ENCODE assay signal across 8 cellular contexts in the genomic region with DNA sequence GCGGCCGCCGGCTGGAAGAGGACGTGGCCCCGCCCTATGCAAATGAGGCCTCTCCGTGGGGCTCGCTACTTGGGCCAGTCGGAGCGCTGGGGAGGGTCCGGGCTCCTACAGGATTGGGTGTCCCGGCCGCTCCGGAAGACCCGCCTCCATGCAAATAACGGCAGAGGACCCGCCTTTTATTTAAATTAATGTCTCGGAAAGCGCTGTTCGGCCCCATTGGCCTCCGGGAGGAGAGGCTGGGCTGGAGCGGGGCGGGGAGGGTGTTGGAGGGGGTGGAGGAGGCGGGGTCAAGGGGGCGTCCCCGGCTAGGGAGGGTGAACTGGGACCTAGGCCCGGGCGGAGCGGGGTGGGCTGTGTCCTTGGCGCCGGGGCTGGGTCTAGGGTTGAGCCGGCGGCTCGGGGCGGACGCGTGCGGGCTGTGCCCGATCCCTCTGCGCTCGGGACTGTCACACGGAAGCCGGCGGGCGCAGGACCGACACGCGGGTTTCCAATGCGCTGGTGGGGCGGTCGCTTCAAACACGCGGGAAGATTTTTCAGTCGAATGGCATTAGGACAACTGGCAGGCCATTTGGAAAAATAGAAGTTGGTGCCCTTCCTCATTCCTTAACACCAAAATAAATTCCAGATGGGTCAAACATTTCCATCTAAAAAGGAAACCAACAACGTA. TPM values are rescaled to one million over a fixed set of nuclear protein-coding genes. Genes with fewer than 3 reads are reported as not detected.
DNase-seq lines count a peak whose midpoint lies in the region; ATAC-seq and TF ChIP-seq lines count a peak whose summit lies in the region.

No MANE protein-coding gene starts in this region.

- intact Hi-C loops in Calu3 (cut with micrococcal nuclease; ENCODE audit: unreplicated experiment): no loop called here

- TF ChIP-seq CTCF in Calu3 (IDR thresholded peaks at IDR 0.05; ENCODE audit: unreplicated experiment) (no peak), endothelial cell (IDR thresholded peaks at IDR 0.05; ENCODE audit: unreplicated experiment) (no peak), mesothelial cell of epicardium (IDR thresholded peaks at IDR 0.05; ENCODE audit: unreplicated experiment) (no peak)

- 0 out of 2 replicates have a peak, but pooled peaks cover 4% of the 10 kb centered on the region for H3K4me1 ChIP-seq in HUES48 (ENCODE audit: control insufficient read depth, insufficient read depth, low read length)
- peaks cover 16% of the 10 kb centered on the region for H3K4me1 ChIP-seq in NT2/D1 (ENCODE audit: insufficient read depth, insufficient read length)

- no peaks in the 10 kb centered on the region for H3K9me3 ChIP-seq in HUES48 (ENCODE audit: control insufficient read depth, insufficient read depth, low read length)
- H3K9me3 ChIP-seq in NT2/D1 (ENCODE audit: insufficient read depth, low read length): no peaks in the 10 kb centered on the region

- DNase-seq in Calu3 (peak; percentile 99), NT2/D1 (ENCODE audit: low read depth, low spot score) (peak; percentile 99), endothelial cell (ENCODE audit: low spot score) (peak; percentile 94), mesothelial cell of epicardium (ENCODE audit: low spot score in 2 of 2, unreplicated experiment in 2 of 2) (peak; percentile 93 to 95)
- DNase-seq in activated CD8-positive, alpha-beta memory T cell treated with anti-CD3 and anti-CD28 coated beads, Interleukin-2, amount 50 U/mL, for 24 hours (ENCODE audit: extremely low read depth): peak; percentile 95
- peak; percentile 96 to 97 for DNase-seq in stimulated activated CD8-positive, alpha-beta memory T cell treated with anti-CD3 and anti-CD28 coated beads, Interleukin-15, amount 100 ng/mL, for 4 hours (ENCODE audit: low read depth in 2 of 2)

- H3K4me1 Mint-ChIP-seq in Calu3 (ENCODE audit: low read depth, unreplicated experiment): peaks cover 15% of the 10 kb centered on the region
- H3K4me1 Mint-ChIP-seq in endothelial cell (ENCODE audit: unreplicated experiment): peaks cover 4% of the 10 kb centered on the region
- peaks cover 21% of the 10 kb centered on the region for H3K4me1 Mint-ChIP-seq in mesothelial cell of epicardium

- H3K27ac ChIP-seq in HUES48 (ENCODE audit: low read depth, low read length): no peak overlapping the region

- H3K27me3 Mint-ChIP-seq in Calu3 (ENCODE audit: unreplicated experiment) (no peaks in the 10 kb centered on the region), endothelial cell (ENCODE audit: unreplicated experiment) (peaks cover 10% of the 10 kb centered on the region), mesothelial cell of epicardium (ENCODE audit: low read depth) (no peaks in the 10 kb centered on the region)

- H3K36me3 Mint-ChIP-seq in Calu3 (ENCODE audit: insufficient read depth, unreplicated experiment): peaks cover 30% of the 10 kb centered on the region
- H3K36me3 Mint-ChIP-seq in endothelial cell (ENCODE audit: low read depth, unreplicated experiment): peaks cover 12% of the 10 kb centered on the region
- H3K36me3 Mint-ChIP-seq in mesothelial cell of epicardium: peaks cover 7% of the 10 kb centered on the region

- peak; percentile 93 for ATAC-seq in GM21423 (IDR thresholded peaks at IDR 0.05; ENCODE audit: unreplicated experiment)

- H3K4me3 ChIP-seq in HUES48 (ENCODE audit: low read depth, low read length) (peak overlapping the region; percentile 71), NT2/D1 (ENCODE audit: insufficient read length, low read depth) (peak overlapping the region; percentile 45)

- peaks cover 33% of the 10 kb centered on the region for H3K36me3 ChIP-seq in HUES48 (ENCODE audit: control insufficient read depth, insufficient read depth, low read length)
- peaks cover 31% of the 10 kb centered on the region for H3K36me3 ChIP-seq in NT2/D1 (ENCODE audit: insufficient read depth, insufficient read length, low read length)

- H3K4me3 Mint-ChIP-seq in Calu3 (ENCODE audit: low read depth, unreplicated experiment) (peak overlapping the region; percentile 89), endothelial cell (ENCODE audit: unreplicated experiment) (peak overlapping the region; percentile 91), mesothelial cell of epicardium (peak overlapping the region; percentile 81)

- peak overlapping the region; percentile 34; the same call in 1 of the 2 replicates for H3K9ac ChIP-seq in HUES48 (ENCODE audit: low read depth, low read length)
- H3K9ac ChIP-seq in NT2/D1 (ENCODE audit: insufficient read length, low read depth): peak overlapping the region; percentile 47

- H3K9me3 Mint-ChIP-seq in Calu3 (ENCODE audit: low read depth, unreplicated experiment) (no peaks in the 10 kb centered on the region), endothelial cell (ENCODE audit: unreplicated experiment) (no peaks in the 10 kb centered on the region), mesothelial cell of epicardium (no peaks in the 10 kb centered on the region)

- BruUV-seq in Calu3 (replicated peaks; lab: Mats Ljungman, UMichigan): no TSS peak

- CTCF ChIA-PET in Calu3 (lab: Charles Lee): no interaction called here

- H3K27me3 ChIP-seq in HUES48 (ENCODE audit: control insufficient read depth, insufficient read depth, low read length) (peaks cover 5% of the 10 kb centered on the region), NT2/D1 (ENCODE audit: insufficient read depth, insufficient read length) (peaks cover 12% of the 10 kb centered on the region)

- peak overlapping the region; percentile 85 for H3K27ac Mint-ChIP-seq in Calu3 (ENCODE audit: unreplicated experiment)
- H3K27ac Mint-ChIP-seq in endothelial cell (ENCODE audit: unreplicated experiment): no peak overlapping the region
- peak overlapping the region; percentile 73 for H3K27ac Mint-ChIP-seq in mesothelial cell of epicardium

RNA-seq across cellular contexts. Expression of a gene that starts 0.3 kb away (rescaled TPM):
- total RNA-seq in Calu3 (2022) (44.2 and 57.9 TPM in 2 replicates), endothelial cell (ENCODE audit: unreplicated experiment) (16.9 TPM), mesothelial cell of epicardium (27.1 to 29.8 TPM (median 29.0 TPM) in 3 replicates)

RNA-seq across cellular contexts. Expression of a gene that starts 17.3 kb away (rescaled TPM):
- total RNA-seq in Calu3 (2022) (0.87 TPM in 1 of 2 replicates, not detected in the other), endothelial cell (ENCODE audit: unreplicated experiment) (not detected), mesothelial cell of epicardium (0.99 to 1.7 TPM (median 1.2 TPM) in 3 replicates)

RNA-seq across cellular contexts. Expression of a gene that starts 21.5 kb away (rescaled TPM):
- total RNA-seq in Calu3 (2022) (not detected in 2 replicates), endothelial cell (ENCODE audit: unreplicated experiment) (22.2 TPM), mesothelial cell of epicardium (94.3 to 96.8 TPM (median 95.2 TPM) in 3 replicates)

RNA-seq across cellular contexts. Expression of a gene that starts 38.2 kb away (rescaled TPM):
- total RNA-seq in Calu3 (2022): 164 and 180 TPM in 2 replicates
- 47.5 TPM for total RNA-seq in endothelial cell (ENCODE audit: unreplicated experiment)
- total RNA-seq in mesothelial cell of epicardium: 62.6 to 70.9 TPM (median 64.5 TPM) in 3 replicates

RNA-seq across cellular contexts. Expression of a gene that starts 40.7 kb away (rescaled TPM):
- total RNA-seq in Calu3 (2022) (237 and 246 TPM in 2 replicates), endothelial cell (ENCODE audit: unreplicated experiment) (39.9 TPM), mesothelial cell of epicardium (117 to 126 TPM (median 125 TPM) in 3 replicates)

Comparison
In these comparisons a context has a peak if more than half of its experiments do, and no peak if none do; other contexts are left out.
1. RNA of a gene that starts 21.5 kb away (total RNA-seq): 94.3 to 96.8 TPM in mesothelial cell of epicardium and 22.2 TPM in endothelial cell (single experiment); not detected in Calu3; every median in the first group is over 10 times any median in the second.
2. Peak in every context shown above with its lines, with median percentiles within 50 percentile points of each other: DNase-seq and H3K4me3 Mint-ChIP-seq.